Comparison of ENCODE assay signal across 11 cellular contexts in genomic region chr5:160315968-160316367, GRCh38. TPM values are rescaled to one million over a fixed set of nuclear protein-coding genes. Genes with fewer than 3 reads are reported as not detected.
DNase-seq lines count a peak whose midpoint lies in the region; ATAC-seq and TF ChIP-seq lines count a peak whose summit lies in the region.
"Had no signal": no experiment of that assay in that cellular context is flagged by ENCODE, and none has a peak within 500 bp of the region (broad histone marks: within the 10 kb centered on the region; RNA-seq: fewer than 3 reads in every experiment).

No MANE protein-coding gene starts in this region.

- H3K27me3 Mint-ChIP-seq in CD14-positive monocyte (ENCODE audit: low read depth in 3 of 3) = peaks cover 33 to 44% (median 37%) of the 10 kb centered on the region in 3 donors

- peaks cover 36% of the 10 kb centered on the region for H3K27me3 ChIP-seq in BLaER1

- intact Hi-C loops in CD14-positive monocyte (cut with micrococcal nuclease) = no loop called here

- H3K9me3 ChIP-seq in BLaER1 = no peaks in the 10 kb centered on the region

- H3K4me3 ChIP-seq in BLaER1 = no peak overlapping the region

- H3K4me1 Mint-ChIP-seq in CD14-positive monocyte = peaks cover 48% of the 10 kb centered on the region

- no peak overlapping the region for H3K4me3 Mint-ChIP-seq in CD14-positive monocyte
- H3K4me3 Mint-ChIP-seq: naive thymus-derived CD4-positive, alpha-beta T cell had no signal

- no peak overlapping the region for H3K27ac ChIP-seq in BLaER1

- H3K9me3 Mint-ChIP-seq in CD14-positive monocyte = peaks cover 0 to 11% (median 5%) of the 10 kb centered on the region in 7 donors

- H3K4me1 ChIP-seq in BLaER1 = peaks cover 19% of the 10 kb centered on the region; the same call in 1 of the 2 replicates

- no peak overlapping the region for H3K27ac Mint-ChIP-seq in CD14-positive monocyte
- H3K27ac Mint-ChIP-seq: naive thymus-derived CD4-positive, alpha-beta T cell had no signal

- TF ChIP-seq CTCF in CD14-positive monocyte (IDR thresholded peaks at IDR 0.05) = no peak

- H3K36me3 Mint-ChIP-seq in CD14-positive monocyte = peaks cover 4 to 13% of the 10 kb centered on the region in 2 donors

- 0 out of 2 replicates have a peak overlapping the region, but pooled peaks have one; percentile 8 for H3K4me2 ChIP-seq in BLaER1

- DNase-seq in HPDE6-E6E7 (ENCODE audit: extremely low spot score) (peak; percentile 71), RPMI8226 (peak; percentile 75), islet precursor cell (peak; percentile 73), CD14-positive monocyte (ENCODE audit: low spot score) (no peak), D341Med (ENCODE audit: low spot score) (no peak)
- DNase-seq: naive thymus-derived CD4-positive, alpha-beta T cell; NCI-H446 had no signal

- H4K20me1 ChIP-seq in BLaER1 = peaks cover 18% of the 10 kb centered on the region; the same call in 1 of the 2 replicates

- ATAC-seq in HG02852 (IDR thresholded peaks at IDR 0.05; ENCODE audit: unreplicated experiment) (no peak), HG02623 (IDR thresholded peaks at IDR 0.05; ENCODE audit: unreplicated experiment) (no peak)
- ATAC-seq: esophagus mucosa; naive thymus-derived CD4-positive, alpha-beta T cell had no signal

- no peaks in the 10 kb centered on the region for H3K36me3 ChIP-seq in BLaER1

- no peak overlapping the region for H3K9ac ChIP-seq in BLaER1

RNA-seq across cellular contexts. Expression of gene CCNJL, which starts 3.6 kb away (rescaled TPM):
- polyA plus RNA-seq in CD14-positive monocyte = not detected
- polyA plus RNA-seq: naive thymus-derived CD4-positive, alpha-beta T cell had no signal

RNA-seq across cellular contexts. Expression of gene C1QTNF2, which starts 54.5 kb away (rescaled TPM):
- not detected for polyA plus RNA-seq in CD14-positive monocyte
- polyA plus RNA-seq: naive thymus-derived CD4-positive, alpha-beta T cell had no signal

Comparison
In these comparisons a context has a peak if more than half of its experiments do, and no peak if none do; other contexts are left out.
1. DNase-seq: peak in HPDE6-E6E7 (single experiment), RPMI8226 (single experiment) and islet precursor cell (single experiment); none in CD14-positive monocyte (single experiment) and D341Med (single experiment).